Comparison of ENCODE assay signal across 13 cellular contexts in genomic region chr11:35147273-35147672, GRCh38. TPM values are rescaled to one million over a fixed set of nuclear protein-coding genes. Genes with fewer than 3 reads are reported as not detected.
DNase-seq lines count a peak whose midpoint lies in the region; ATAC-seq and TF ChIP-seq lines count a peak whose summit lies in the region.
"Had no signal": no experiment of that assay in that cellular context is flagged by ENCODE, and none has a peak within 500 bp of the region (broad histone marks: within the 10 kb centered on the region; RNA-seq: fewer than 3 reads in every experiment).

No MANE protein-coding gene starts in this region.

- H2AFZ ChIP-seq in HCT116 (ENCODE audit: low read depth, low read length, poor library complexity, severe bottlenecking), result no peak overlapping the region
- no peak overlapping the region for H2AFZ ChIP-seq in H9 (ENCODE audit: low read length)

- H3K9ac ChIP-seq in BLaER1 treated with 17β-estradiol and CSF1 and Interleukin-3, amounts not matched to agents 10 nM and 100 nM, result no peak overlapping the region
- H3K9ac ChIP-seq in HCT116 (ENCODE audit: low read length) (no peak overlapping the region), H9 (ENCODE audit: extremely low read depth, insufficient read length, low read length) (no peak overlapping the region)

- H2BK5ac ChIP-seq in H9 (ENCODE audit: insufficient read length, low read length), result no peak overlapping the region

- no peak for ATAC-seq in HCT116
- ATAC-seq in activated T-helper 17 cell treated with anti-CD3 and anti-CD28 coated beads, Interleukin-2, amount 50 U/mL, for 72 hours (replicated peaks), result no peak
- ATAC-seq in naive thymus-derived CD8-positive, alpha-beta T cell, result no peak
- ATAC-seq in GM19351 (IDR thresholded peaks at IDR 0.05; ENCODE audit: unreplicated experiment), result no peak
- ATAC-seq in HG03442 (IDR thresholded peaks at IDR 0.05; ENCODE audit: unreplicated experiment), result no peak

- peaks cover 3% of the 10 kb centered on the region for H3K9me3 Mint-ChIP-seq in activated T-helper 17 cell treated with anti-CD3 and anti-CD28 coated beads, Interleukin-2, amount 50 U/mL, for 72 hours
- H3K9me3 Mint-ChIP-seq in naive thymus-derived CD8-positive, alpha-beta T cell, result no peaks in the 10 kb centered on the region
- H3K9me3 Mint-ChIP-seq in H9, result no peaks in the 10 kb centered on the region

- H3K36me3 ChIP-seq in BLaER1 treated with 17β-estradiol and CSF1 and Interleukin-3, amounts not matched to agents 10 nM and 100 nM, result peaks cover 63 to 100% (median 98%) of the 10 kb centered on the region in 11 experiments
- peaks cover 9 to 49% of the 10 kb centered on the region in 2 experiments; a peak in 3 of 4 replicates for H3K36me3 ChIP-seq in HCT116 (ENCODE audit: control insufficient read depth in 1 of 2, insufficient read depth in 2 of 2, low read length in 2 of 2)
- H3K36me3 ChIP-seq: SJCRH30 had no signal

- no peak overlapping the region for H3T11ph ChIP-seq in H9 (ENCODE audit: low read length)

- H4K5ac ChIP-seq in H9 (ENCODE audit: insufficient read length, low read depth, low read length), result no peak overlapping the region

- H3K23me2 ChIP-seq in H9 (ENCODE audit: insufficient read length, low read depth, low read length, poor library complexity, severe bottlenecking), result no peaks in the 10 kb centered on the region

- TF ChIP-seq POLR2A in HCT116 (IDR thresholded peaks at IDR 0.05; ENCODE audit: borderline replicate concordance, extremely low read depth, insufficient read depth, insufficient read length), result no peak

- no peak overlapping the region for H2BK120ac ChIP-seq in H9 (ENCODE audit: low read depth, low read length, poor library complexity, severe bottlenecking)

- no peak overlapping the region for H4K91ac ChIP-seq in H9 (ENCODE audit: insufficient read length, low read depth, low read length)

- peaks cover 76 to 100% (median 99%) of the 10 kb centered on the region in 11 experiments; a peak in 21 of 22 replicates for H4K20me1 ChIP-seq in BLaER1 treated with 17β-estradiol and CSF1 and Interleukin-3, amounts not matched to agents 10 nM and 100 nM
- H4K20me1 ChIP-seq in HCT116 (ENCODE audit: insufficient read depth) (peaks cover 19% of the 10 kb centered on the region; the same call in 1 of the 2 replicates), H9 (ENCODE audit: control insufficient read depth, insufficient read depth, insufficient read length) (no peaks in the 10 kb centered on the region)

- intact Hi-C loops in HCT116 (cut with micrococcal nuclease), result no loop called here

- H4K8ac ChIP-seq in H9 (replicated peaks; ENCODE audit: insufficient read length, low read depth, low read length), result no peak overlapping the region

- no peak overlapping the region for H2AK5ac ChIP-seq in H9 (ENCODE audit: insufficient read length, low read length)

- DNase-seq in HCT116 (ENCODE audit: low read depth, low spot score) (no peak), H9 (no peak), NCI-H128 (lab: John Stamatoyannopoulos, UW; ENCODE audit: unreplicated experiment) (no peak)
- DNase-seq in naive thymus-derived CD8-positive, alpha-beta T cell, result no peak
- DNase-seq: midbrain, NCI-H187, NCI-H774, SJCRH30 had no signal

- CTCF ChIA-PET in HCT116 (lab: Charles Lee), result no interaction called here

- H3K79me2 ChIP-seq in HCT116 (ENCODE audit: insufficient read depth, low read length) (peaks cover 99% of the 10 kb centered on the region), H9 (ENCODE audit: insufficient read depth, low read length) (no peaks in the 10 kb centered on the region)

- no peak overlapping the region for H3K23ac ChIP-seq in H9 (ENCODE audit: insufficient read length, low read depth, low read length)

- TF ChIP-seq CTCF in HCT116 (IDR thresholded peaks at IDR 0.05 in 2 of 3, conservative IDR thresholded peaks at IDR 0.05 in 1 of 3; ENCODE audit: borderline replicate concordance in 1 of 3, insufficient read depth in 1 of 3, low read depth in 2 of 3, low read length in 2 of 3) (no peak), H9 (conservative IDR thresholded peaks at IDR 0.05) (no peak)

- RAD21 ChIA-PET in HCT116 (lab: Charles Lee; ENCODE audit: low non-redundant PET in 1 of 2, low total read pairs in 2 of 2, uncharacterized antibody in 2 of 2, unreplicated experiment in 2 of 2), result no interaction called here

- H3K27me3 Mint-ChIP-seq in activated T-helper 17 cell treated with anti-CD3 and anti-CD28 coated beads, Interleukin-2, amount 50 U/mL, for 72 hours, result no peaks in the 10 kb centered on the region
- H3K27me3 Mint-ChIP-seq in naive thymus-derived CD8-positive, alpha-beta T cell, result no peaks in the 10 kb centered on the region
- H3K27me3 Mint-ChIP-seq in H9 (ENCODE audit: low read depth), result peaks cover 13% of the 10 kb centered on the region

- peaks cover 0 to 56% (median 44%) of the 10 kb centered on the region in 11 experiments; a peak in 19 of 22 replicates for H3K9me3 ChIP-seq in BLaER1 treated with 17β-estradiol and CSF1 and Interleukin-3, amounts not matched to agents 10 nM and 100 nM (replicated peaks in 1 of 11)
- H3K9me3 ChIP-seq in HCT116 (ENCODE audit: control insufficient read depth in 1 of 2, insufficient read depth in 1 of 2, low read depth in 1 of 2, low read length in 2 of 2), result no peaks in the 10 kb centered on the region
- H3K9me3 ChIP-seq in H9 (ENCODE audit: control insufficient read depth, low read depth, low read length), result no peaks in the 10 kb centered on the region

- no peak overlapping the region for H2BK12ac ChIP-seq in H9 (ENCODE audit: insufficient read length, low read depth, low read length)

- H3K14ac ChIP-seq in H9 (ENCODE audit: insufficient read depth, low read length), result no peak overlapping the region

- no peaks in the 10 kb centered on the region for H3K27me3 ChIP-seq in BLaER1 treated with 17β-estradiol and CSF1 and Interleukin-3, amounts not matched to agents 10 nM and 100 nM
- no peaks in the 10 kb centered on the region for H3K27me3 ChIP-seq in HCT116 (ENCODE audit: insufficient read depth, low read length)
- no peaks in the 10 kb centered on the region for H3K27me3 ChIP-seq in H9 (ENCODE audit: insufficient read depth, low read length)
- H3K27me3 ChIP-seq: SJCRH30 had no signal

- peaks cover 100% of the 10 kb centered on the region for H3K36me3 Mint-ChIP-seq in activated T-helper 17 cell treated with anti-CD3 and anti-CD28 coated beads, Interleukin-2, amount 50 U/mL, for 72 hours (ENCODE audit: low read depth)
- H3K36me3 Mint-ChIP-seq in naive thymus-derived CD8-positive, alpha-beta T cell, result peaks cover 5 to 70% (median 46%) of the 10 kb centered on the region in 3 donors
- H3K36me3 Mint-ChIP-seq in H9 (ENCODE audit: insufficient read depth in 1 of 3, low read depth in 3 of 3), result no peaks in the 10 kb centered on the region; a peak in 1 of 7 replicates

- no peak overlapping the region for H2BK20ac ChIP-seq in H9 (ENCODE audit: low read depth, low read length, poor library complexity, severe bottlenecking)

- H3K4me2 ChIP-seq in BLaER1 treated with 17β-estradiol and CSF1 and Interleukin-3, amounts not matched to agents 10 nM and 100 nM, result peak overlapping the region in 9 of 11 experiments; percentile 41 to 96 (median 91); a peak in 13 of 22 replicates
- H3K4me2 ChIP-seq in HCT116 (ENCODE audit: low read length) (no peak overlapping the region), H9 (ENCODE audit: insufficient read depth, insufficient read length, low read length) (no peak overlapping the region)

- TF ChIP-seq RAD21 in HCT116 (IDR thresholded peaks at IDR 0.05; ENCODE audit: low read depth), result no peak

- H3K56ac ChIP-seq in H9 (ENCODE audit: insufficient read length, low read depth, low read length), result no peak overlapping the region

- no peak overlapping the region for H2BK15ac ChIP-seq in H9 (ENCODE audit: low read depth, low read length)

- H3K4me3 Mint-ChIP-seq in activated T-helper 17 cell treated with anti-CD3 and anti-CD28 coated beads, Interleukin-2, amount 50 U/mL, for 72 hours, result peak overlapping the region; percentile 93
- H3K4me3 Mint-ChIP-seq in naive thymus-derived CD8-positive, alpha-beta T cell, result peak overlapping the region in 9 of 10 donors; percentile 71 to 100 (median 97)
- no peak overlapping the region for H3K4me3 Mint-ChIP-seq in H9

- peaks cover 78% of the 10 kb centered on the region for H3K4me1 Mint-ChIP-seq in activated T-helper 17 cell treated with anti-CD3 and anti-CD28 coated beads, Interleukin-2, amount 50 U/mL, for 72 hours
- H3K4me1 Mint-ChIP-seq in naive thymus-derived CD8-positive, alpha-beta T cell, result peaks cover 65 to 100% (median 99%) of the 10 kb centered on the region in 4 donors
- peaks cover 24 to 29% of the 10 kb centered on the region in 2 experiments for H3K4me1 Mint-ChIP-seq in H9

- H3K79me1 ChIP-seq in H9 (ENCODE audit: insufficient read depth, low read depth, low read length, poor library complexity, severe bottlenecking), result no peaks in the 10 kb centered on the region

- H3K18ac ChIP-seq in H9 (ENCODE audit: insufficient read length, low read depth, low read length), result no peak overlapping the region

- H3K27ac Mint-ChIP-seq in activated T-helper 17 cell treated with anti-CD3 and anti-CD28 coated beads, Interleukin-2, amount 50 U/mL, for 72 hours, result peak overlapping the region; percentile 100
- H3K27ac Mint-ChIP-seq in naive thymus-derived CD8-positive, alpha-beta T cell, result peak overlapping the region; percentile 85 to 98 (median 94)
- no peak overlapping the region for H3K27ac Mint-ChIP-seq in H9
- H3K27ac Mint-ChIP-seq: progenitor cell of endocrine pancreas had no signal

- no peak overlapping the region for H3K4me3 ChIP-seq in BLaER1 treated with 17β-estradiol and CSF1 and Interleukin-3, amounts not matched to agents 10 nM and 100 nM
- no peak overlapping the region for H3K4me3 ChIP-seq in HCT116 (replicated peaks in 1 of 2; ENCODE audit: low read depth in 1 of 2, low read length in 2 of 2)
- H3K4me3 ChIP-seq: SJCRH30 had no signal

- POLR2A ChIA-PET in HCT116 (lab: Charles Lee), result no interaction called here
- POLR2A ChIA-PET in naive thymus-derived CD8-positive, alpha-beta T cell (lab: Charles Lee), result interaction anchor here (0.6 to 1.9 kb wide), 8 partner anchors 8 to 678 kb away, joined by 3 to 5 read pairs (median 4); no protein-coding TSS in a partner anchor

- no peak overlapping the region for H3K4ac ChIP-seq in H9 (ENCODE audit: low read depth, low read length)

- H3K4me1 ChIP-seq in BLaER1 treated with 17β-estradiol and CSF1 and Interleukin-3, amounts not matched to agents 10 nM and 100 nM, result peaks cover 34 to 100% (median 63%) of the 10 kb centered on the region in 10 experiments
- H3K4me1 ChIP-seq in HCT116 (ENCODE audit: control insufficient read depth in 1 of 2, insufficient read depth in 2 of 2, low read length in 2 of 2) (peaks cover 58 to 93% of the 10 kb centered on the region in 2 experiments), H9 (ENCODE audit: insufficient read depth, low read length) (peaks cover 11% of the 10 kb centered on the region; the same call in 1 of the 2 replicates)

- H3K9me2 ChIP-seq in HCT116 (ENCODE audit: insufficient read depth), result no peaks in the 10 kb centered on the region

- no TSS peak for BruUV-seq in HCT116 (replicated peaks; lab: Mats Ljungman, UMichigan)

- peak overlapping the region in 5 of 11 experiments; percentile 12 to 54 (median 32); a peak in 5 of 22 replicates for H3K27ac ChIP-seq in BLaER1 treated with 17β-estradiol and CSF1 and Interleukin-3, amounts not matched to agents 10 nM and 100 nM
- H3K27ac ChIP-seq in HCT116 (ENCODE audit: low read depth, low read length) (peak overlapping the region; percentile 28; the same call in 1 of the 2 replicates), H9 (ENCODE audit: insufficient read length, low read depth, low read length) (no peak overlapping the region)
- H3K27ac ChIP-seq: SJCRH30 had no signal

RNA-seq across cellular contexts. Expression of gene CD44, which starts 8.3 kb away (rescaled TPM):
- 742 TPM for total RNA-seq in HCT116 (2021; ENCODE audit: unreplicated experiment)
- polyA plus RNA-seq in HCT116 (2012), result 668 and 736 TPM in 2 replicates
- 100 to 1,000 TPM; 408 to 664 TPM for total RNA-seq in activated T-helper 17 cell treated with anti-CD3 and anti-CD28 coated beads, Interleukin-2, amount 50 U/mL, for 72 hours
- 100 to 1,000 TPM; 650 to 703 TPM for total RNA-seq in naive thymus-derived CD8-positive, alpha-beta T cell
- 100 to 1,000 TPM; 291 TPM for polyA plus RNA-seq in naive thymus-derived CD8-positive, alpha-beta T cell
- total RNA-seq in H9 (2021), result 5.2 and 6.1 TPM in 2 replicates

Comparison
In these comparisons a context has a peak if more than half of its experiments do, and no peak if none do; other contexts are left out.
1. H3K4me2 ChIP-seq: peak in BLaER1 treated with 17β-estradiol and CSF1 and Interleukin-3, amounts not matched to agents 10 nM and 100 nM (9 of 11); none in HCT116 (single experiment) and H9 (single experiment).
2. H3K27ac Mint-ChIP-seq: peak in activated T-helper 17 cell treated with anti-CD3 and anti-CD28 coated beads, Interleukin-2, amount 50 U/mL, for 72 hours (single experiment) and naive thymus-derived CD8-positive, alpha-beta T cell (10 of 10); none in H9 (0 of 3).
3. H3K4me3 Mint-ChIP-seq: peak in activated T-helper 17 cell treated with anti-CD3 and anti-CD28 coated beads, Interleukin-2, amount 50 U/mL, for 72 hours (single experiment) and naive thymus-derived CD8-positive, alpha-beta T cell (9 of 10); none in H9 (0 of 2).
4. RNA of gene CD44, which starts 8.3 kb away (total RNA-seq): 742 TPM in HCT116 (single experiment), 650 to 703 TPM in naive thymus-derived CD8-positive, alpha-beta T cell and 408 to 664 TPM in activated T-helper 17 cell treated with anti-CD3 and anti-CD28 coated beads, Interleukin-2, amount 50 U/mL, for 72 hours; 5.2 to 6.1 TPM in H9; every median in the first group is over 10 times any median in the second.